Comparison of ENCODE assay signal across 21 cellular contexts in the genomic region with DNA sequence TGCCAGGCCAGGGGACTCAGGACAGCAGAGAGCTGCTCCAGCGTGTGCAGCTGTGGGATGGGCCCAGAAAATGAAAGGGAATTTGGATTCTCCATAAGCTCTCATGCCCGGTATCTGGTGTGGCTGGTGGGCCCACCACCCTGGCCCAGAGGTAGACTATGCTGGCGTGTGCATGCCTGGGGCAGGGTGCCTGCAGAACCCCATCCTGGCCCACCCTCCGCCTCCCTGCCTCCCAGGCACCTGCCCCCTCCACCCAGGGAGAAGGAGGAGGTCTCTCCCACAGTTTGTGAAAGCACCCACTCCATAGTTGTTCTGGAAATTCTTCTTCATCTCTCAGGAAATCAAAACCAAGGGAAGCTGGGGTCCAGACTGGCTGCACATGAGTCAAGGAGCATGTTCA.
"Had no signal": no experiment of that assay in that cellular context is flagged by ENCODE, and none has a peak within 500 bp of the region (broad histone marks: within the 10 kb centered on the region; RNA-seq: fewer than 3 reads in every experiment).

No MANE protein-coding gene starts in this region.

- H3K9me3 ChIP-seq: neutrophil, SJCRH30, suprapubic skin, upper lobe of left lung had no signal

- H3K36me3 ChIP-seq: neutrophil, SJCRH30, suprapubic skin, upper lobe of left lung, WERI-Rb-1 had no signal

- H3K4me3 ChIP-seq: lung, SJCRH30, suprapubic skin, upper lobe of left lung had no signal

- H3K4me1 ChIP-seq: SJCRH30, suprapubic skin, upper lobe of left lung had no signal

- H3K27ac ChIP-seq: neutrophil, SJCRH30, suprapubic skin, upper lobe of left lung, WERI-Rb-1 had no signal

- ATAC-seq: activated CD4-positive, alpha-beta T cell treated with anti-CD3 and anti-CD28 coated beads for 36 hours; activated T-cell treated with anti-CD3 and anti-CD28 coated beads, Interleukin-2, amount 50 U/mL, for 4 hours; T-helper 17 cell had no signal

- H3K27me3 ChIP-seq: neutrophil, SJCRH30, suprapubic skin, upper lobe of left lung had no signal

- DNase-seq: activated CD4-positive, alpha-beta memory T cell treated with anti-CD3 and anti-CD28 coated beads for 36 hours; activated CD4-positive, alpha-beta T cell treated with anti-CD3 and anti-CD28 coated beads for 36 hours; activated effector memory CD4-positive, alpha-beta T cell treated with Interleukin-2 at 50 U/mL for 16 hours; activated naive CD4-positive, alpha-beta T cell treated with anti-CD3 and anti-CD28 coated beads, Interleukin-2, amount 50 U/mL, for 16 hours; activated T-cell treated with anti-CD3 and anti-CD28 coated beads, Interleukin-2, amount 50 U/mL, for 4 hours; central memory CD4-positive, alpha-beta T cell; cortex of kidney; effector CD4-positive, alpha-beta T cell; foreskin fibroblast; glutamatergic neuron; kidney glomerular epithelial cell; naive B cell; retina; SJCRH30; small intestine; T-helper 17 cell; upper lobe of left lung; WERI-Rb-1 had no signal
